Comparison of ENCODE assay signal across 14 cellular contexts in the genomic region with DNA sequence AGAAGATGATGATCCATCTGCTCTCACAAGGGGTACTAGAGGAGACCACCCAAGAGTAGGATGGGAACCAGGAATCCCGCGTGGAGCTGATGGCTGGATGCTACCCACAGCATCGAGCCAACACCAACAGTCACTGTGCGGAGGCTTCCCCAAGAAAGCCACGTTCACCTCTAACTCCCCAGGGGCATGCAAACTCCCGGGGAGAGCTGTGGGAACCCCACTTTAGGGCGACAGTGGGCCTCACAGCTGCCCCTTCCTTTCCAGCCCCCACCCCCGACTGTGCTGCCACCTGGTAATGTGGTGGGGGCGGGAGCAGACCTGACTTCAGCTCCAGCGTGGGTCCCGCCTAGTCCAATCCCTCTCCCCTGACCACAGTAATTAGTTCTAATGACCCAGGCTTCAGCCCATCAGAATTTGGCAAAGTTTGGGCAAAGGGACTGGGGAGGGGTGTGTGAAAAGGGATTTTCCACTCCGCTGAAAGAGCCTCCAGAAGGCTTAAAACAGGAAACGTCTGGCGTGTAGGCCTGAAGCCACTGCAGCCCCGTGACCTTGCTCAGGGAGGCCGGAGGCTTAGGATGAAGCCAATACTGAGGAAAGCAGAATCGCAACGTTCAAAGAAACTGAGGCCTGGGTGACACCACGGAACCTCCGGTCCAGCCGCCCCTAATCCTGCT. TPM values are rescaled to one million over a fixed set of nuclear protein-coding genes. Genes with fewer than 3 reads are reported as not detected.
DNase-seq lines count a peak whose midpoint lies in the region; ATAC-seq and TF ChIP-seq lines count a peak whose summit lies in the region.
"Had no signal": no experiment of that assay in that cellular context is flagged by ENCODE, and none has a peak within 500 bp of the region (broad histone marks: within the 10 kb centered on the region; RNA-seq: fewer than 3 reads in every experiment).

No MANE protein-coding gene starts in this region.

- H3K4me1 ChIP-seq in gastroesophageal sphincter (peaks cover 0 to 55% (median 4%) of the 10 kb centered on the region in 3 donors), mucosa of stomach (ENCODE audit: control insufficient read depth, insufficient read depth, low read length) (peaks cover 52% of the 10 kb centered on the region), suprapubic skin (peaks cover 13% of the 10 kb centered on the region)
- H3K4me1 ChIP-seq: neural progenitor cell had no signal

- no peak for TF ChIP-seq POLR2A in gastroesophageal sphincter (IDR thresholded peaks at IDR 0.05)
- TF ChIP-seq POLR2A in suprapubic skin (IDR thresholded peaks at IDR 0.05) = no peak

- H3K9me3 ChIP-seq in gastroesophageal sphincter (no peaks in the 10 kb centered on the region), mucosa of stomach (ENCODE audit: control insufficient read depth, low read length) (no peaks in the 10 kb centered on the region), suprapubic skin (no peaks in the 10 kb centered on the region)

- TF ChIP-seq EP300 in gastroesophageal sphincter (IDR thresholded peaks at IDR 0.05) (no peak), suprapubic skin (IDR thresholded peaks at IDR 0.05) (no peak)

- H3K4me3 ChIP-seq in gastroesophageal sphincter (no peak overlapping the region), mucosa of stomach (ENCODE audit: low read length) (no peak overlapping the region), suprapubic skin (no peak overlapping the region)
- H3K4me3 ChIP-seq: neural progenitor cell had no signal

- no peaks in the 10 kb centered on the region for H3K27me3 ChIP-seq in gastroesophageal sphincter
- H3K27me3 ChIP-seq in mucosa of stomach (ENCODE audit: control insufficient read depth, insufficient read depth, low read length) = no peaks in the 10 kb centered on the region
- no peaks in the 10 kb centered on the region for H3K27me3 ChIP-seq in suprapubic skin
- H3K27me3 ChIP-seq: neural progenitor cell had no signal

- H3K9ac ChIP-seq in mucosa of stomach (ENCODE audit: low read length) = peak overlapping the region; percentile 0
- H3K9ac ChIP-seq: neural progenitor cell had no signal

- H3K36me3 ChIP-seq in gastroesophageal sphincter (peaks cover 0 to 82% of the 10 kb centered on the region in 2 donors), mucosa of stomach (ENCODE audit: control insufficient read depth, insufficient read depth, low read length) (peaks cover 8% of the 10 kb centered on the region), suprapubic skin (peaks cover 52% of the 10 kb centered on the region)
- H3K36me3 ChIP-seq: neural progenitor cell had no signal

- WGBS in gastroesophageal sphincter (ENCODE audit: low coverage in 1 of 2), 2 donors = 8 to 80% methylated on average over 2 to 4 of the region's 21 CpGs
- 78% methylated on average over 21 of the region's 21 CpGs for WGBS in suprapubic skin

- ATAC-seq in gastroesophageal sphincter (peak; percentile 18), HG03457 (IDR thresholded peaks at IDR 0.05; ENCODE audit: unreplicated experiment) (no peak), GM18511 (IDR thresholded peaks at IDR 0.05; ENCODE audit: unreplicated experiment) (no peak), HG02884 (IDR thresholded peaks at IDR 0.05; ENCODE audit: unreplicated experiment) (no peak)
- ATAC-seq: activated CD8-positive, alpha-beta T cell treated with anti-CD3 and anti-CD28 coated beads for 36 hours had no signal

- no peak for TF ChIP-seq CTCF in gastroesophageal sphincter (IDR thresholded peaks at IDR 0.05)
- no peak for TF ChIP-seq CTCF in suprapubic skin (IDR thresholded peaks at IDR 0.05)

- DNase-seq in Kasumi-1 (lab: John Stamatoyannopoulos, UW) (peak; percentile 26 to 42), suprapubic skin (ENCODE audit: low spot score in 2 of 2) (no peak)
- DNase-seq in activated CD4-positive, alpha-beta T cell treated with anti-CD3 and anti-CD28 coated beads for 4 hours = no peak
- DNase-seq: activated CD8-positive, alpha-beta T cell treated with anti-CD3 and anti-CD28 coated beads for 36 hours; activated naive CD4-positive, alpha-beta T cell; CD4-positive, alpha-beta T cell; NCI-H2171 treated with DMSO at 0.1 percent for 48 hours; T-helper 17 cell had no signal

- H3K27ac ChIP-seq in gastroesophageal sphincter = peak overlapping the region in 3 of 4 donors; percentile 49 to 71 (median 66)
- peak overlapping the region; percentile 72 for H3K27ac ChIP-seq in suprapubic skin
- H3K27ac ChIP-seq: neural progenitor cell had no signal

RNA-seq across cellular contexts. Expression of a gene that starts 20.3 kb away (rescaled TPM):
- total RNA-seq in gastroesophageal sphincter = 10 to 100 TPM; 17.6 to 39.6 (median 19.0) TPM
- 10 to 100 TPM; 11.6 to 18.6 (median 16.5) TPM for total RNA-seq in suprapubic skin

RNA-seq across cellular contexts. Expression of a gene that starts 38.6 kb away (rescaled TPM):
- total RNA-seq in gastroesophageal sphincter (10 to 100 TPM; 51.8 to 71.8 (median 64.2) TPM), suprapubic skin (10 to 100 TPM; 49.8 to 78.3 (median 59.9) TPM)

Comparison
In these comparisons a context has a peak if more than half of its experiments do, and no peak if none do; other contexts are left out.
1. DNase-seq: peak in Kasumi-1 (2 of 2); none in suprapubic skin (0 of 2) and activated CD4-positive, alpha-beta T cell treated with anti-CD3 and anti-CD28 coated beads for 4 hours (0 of 2).